ENCODE assay signal across 18 cellular contexts in the genomic region with DNA sequence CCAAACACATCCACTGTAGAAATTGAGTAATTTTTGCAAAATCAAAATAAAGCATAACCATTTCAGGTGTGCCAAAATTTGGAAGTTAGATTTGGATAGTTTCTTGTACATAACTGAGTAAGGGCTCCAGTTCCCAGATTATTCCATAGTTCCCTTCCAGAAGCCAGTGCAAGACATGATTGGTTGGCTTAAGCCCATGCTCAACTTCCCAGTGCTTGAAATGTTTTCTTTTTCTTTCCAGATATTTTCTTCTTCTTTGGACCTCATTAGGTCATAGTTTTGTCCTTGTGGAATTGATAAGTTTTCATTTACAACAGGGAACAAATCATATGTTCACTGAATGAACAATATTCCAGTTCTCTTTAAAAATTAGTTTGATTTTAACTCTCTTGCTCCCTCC.
"Had no signal": no experiment of that assay in that cellular context is flagged by ENCODE, and none has a peak within 500 bp of the region (broad histone marks: within the 10 kb centered on the region; RNA-seq: fewer than 3 reads in every experiment).

No MANE protein-coding gene starts in this region.

- DNase-seq: Karpas-422, MM.1S, NCI-H1092 treated with DMSO at 0.1 percent for 48 hours, NCI-H1436, NCI-H187, NCI-H2029, NCI-H2081 treated with DMSO at 0.1 percent for 48 hours, NCI-H2171, NCI-H446, NCI-H510A, NCI-H524 treated with DMSO at 0.1 percent for 48 hours, NCI-H69, NCI-H774, RPMI8226, SHP77 treated with DMSO at 0.1 percent for 48 hours, SJCRH30 had no signal

- H3K9me3 ChIP-seq: SJCRH30 had no signal

- H3K27ac ChIP-seq: SJCRH30 had no signal

- H3K27me3 ChIP-seq: SJCRH30 had no signal

- H3K36me3 ChIP-seq: SJCRH30 had no signal

- H3K4me3 ChIP-seq: SJCRH30 had no signal

- ATAC-seq: HepG2, SK-N-SH treated with all-trans-retinoic acid at 6 μM for 48 hours had no signal

- H3K4me1 ChIP-seq: SJCRH30 had no signal
